In the genomic region with DNA sequence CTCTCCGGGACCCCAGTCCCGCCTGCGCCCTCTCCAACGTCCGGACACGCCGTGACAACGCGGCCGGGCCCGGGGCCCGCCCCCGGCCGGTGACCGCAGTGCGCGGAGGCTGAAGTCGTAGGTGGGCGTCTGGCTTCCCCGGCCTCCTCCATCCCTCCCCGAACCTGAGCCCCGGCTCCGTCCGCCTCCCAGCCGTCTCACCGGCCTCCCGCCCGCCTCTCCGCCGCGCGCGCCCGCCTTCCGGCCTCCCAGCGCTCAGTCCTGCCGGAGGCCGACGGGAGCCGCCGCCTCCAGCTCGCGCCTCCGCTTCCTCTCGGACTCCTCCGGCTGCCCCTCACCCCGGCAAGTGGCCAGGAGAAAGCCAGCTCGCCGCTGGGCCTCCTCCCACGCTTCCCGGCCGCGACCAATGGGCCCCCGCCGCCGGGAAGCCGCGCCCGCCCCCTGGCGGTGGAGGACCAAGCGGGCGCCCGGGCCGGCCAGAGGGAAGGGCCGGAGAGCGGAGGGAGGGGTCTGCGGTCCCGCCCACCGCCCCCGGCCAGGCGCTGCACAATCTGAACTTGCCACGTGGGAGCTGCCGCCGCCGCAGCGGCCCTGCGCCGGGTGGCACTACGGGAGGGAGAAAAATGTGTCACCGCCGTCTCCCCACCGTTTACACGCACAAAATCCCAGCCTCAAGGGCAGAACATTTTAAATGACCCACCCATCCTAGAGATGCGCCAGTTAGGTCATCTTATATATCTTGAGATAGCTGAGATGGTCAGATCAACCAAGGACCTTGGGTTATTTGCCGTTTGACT, we compare ENCODE assay signal across 8 cellular contexts. TPM values are rescaled to one million over a fixed set of nuclear protein-coding genes. Genes with fewer than 3 reads are reported as not detected.
DNase-seq lines count a peak whose midpoint lies in the region; ATAC-seq and TF ChIP-seq lines count a peak whose summit lies in the region.

A gene with protein sequence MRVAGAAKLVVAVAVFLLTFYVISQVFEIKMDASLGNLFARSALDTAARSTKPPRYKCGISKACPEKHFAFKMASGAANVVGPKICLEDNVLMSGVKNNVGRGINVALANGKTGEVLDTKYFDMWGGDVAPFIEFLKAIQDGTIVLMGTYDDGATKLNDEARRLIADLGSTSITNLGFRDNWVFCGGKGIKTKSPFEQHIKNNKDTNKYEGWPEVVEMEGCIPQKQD (minus strand): TSS at position 348 of the 797 bp plus-strand sequence. CDS start 13,339 bp downstream, outside the sequence.

- TF ChIP-seq POLR2A in esophagus muscularis mucosa (IDR thresholded peaks at IDR 0.05; ENCODE audit: low read depth) = peak; percentile 26

- peak within 1 kb of the TSS; percentile 80 for H3K4me3 ChIP-seq in PC-3 (ENCODE audit: low read length)
- peak within 1 kb of the TSS; percentile 79 to 99 (median 96) for H3K4me3 ChIP-seq in esophagus muscularis mucosa

- no peaks in the 10 kb centered on the region for H3K27me3 Mint-ChIP-seq in IgD-negative memory B cell
- H3K27me3 Mint-ChIP-seq in activated T-cell treated with anti-CD3 and anti-CD28 coated beads, Interleukin-2, amount 50 U/mL, for 4 hours (ENCODE audit: low read depth) = no peaks in the 10 kb centered on the region

- peaks cover 14% of the 10 kb centered on the region for H3K4me1 ChIP-seq in PC-3 (ENCODE audit: insufficient read depth, low read length)
- peaks cover 5 to 24% (median 9%) of the 10 kb centered on the region in 4 donors for H3K4me1 ChIP-seq in esophagus muscularis mucosa

- H3K27ac Mint-ChIP-seq in IgD-negative memory B cell = peak within 1 kb of the TSS; percentile 93 to 98 (median 96)

- ATAC-seq in GM21529 (IDR thresholded peaks at IDR 0.05; ENCODE audit: unreplicated experiment) (peak; percentile 73), PC-3 (peak; percentile 93)
- ATAC-seq in activated T-cell treated with anti-CD3 and anti-CD28 coated beads, Interleukin-2, amount 50 U/mL, for 4 hours = peak; percentile 89 to 91

- H2AFZ ChIP-seq in PC-3 (ENCODE audit: low read length) = peak within 1 kb of the TSS; percentile 96

- CTCF ChIA-PET in PC-3 (lab: Charles Lee) = interaction anchor here (0.6 to 1.4 kb wide), 5 partner anchors 10 to 1407 kb away, joined by 3 to 5 read pairs (median 4); no protein-coding TSS in a partner anchor

- H3K4me3 Mint-ChIP-seq in IgD-negative memory B cell = peak within 1 kb of the TSS; percentile 96 to 98 (median 96)
- peak within 1 kb of the TSS; percentile 90 for H3K4me3 Mint-ChIP-seq in activated T-cell treated with anti-CD3 and anti-CD28 coated beads, Interleukin-2, amount 50 U/mL, for 4 hours

- H3K27me3 ChIP-seq in PC-3 (ENCODE audit: low read length) (no peaks in the 10 kb centered on the region), esophagus muscularis mucosa (no peaks in the 10 kb centered on the region)

- H3K9me2 ChIP-seq in PC-3 (replicated peaks; ENCODE audit: low read length) = no peaks in the 10 kb centered on the region

- peaks cover 7% of the 10 kb centered on the region; the same call in 1 of the 2 replicates for H3K36me3 ChIP-seq in PC-3 (ENCODE audit: low read depth, low read length)
- H3K36me3 ChIP-seq in esophagus muscularis mucosa = no peaks in the 10 kb centered on the region

- no TSS peak for BruUV-seq in PC-3 (replicated peaks; lab: Mats Ljungman, UMichigan)

- POLR2A ChIA-PET in PC-3 (lab: Charles Lee; ENCODE audit: unreplicated experiment) = interaction anchor here (0.6 to 1.0 kb wide), 9 partner anchors 13 to 1434 kb away, joined by 3 to 8 read pairs (median 3); no protein-coding TSS in a partner anchor

- H3K36me3 Mint-ChIP-seq in IgD-negative memory B cell = peaks cover 10% of the 10 kb centered on the region
- H3K36me3 Mint-ChIP-seq in activated T-cell treated with anti-CD3 and anti-CD28 coated beads, Interleukin-2, amount 50 U/mL, for 4 hours (ENCODE audit: insufficient read depth) = peaks cover 10% of the 10 kb centered on the region

- DNase-seq in DMS53 (lab: John Stamatoyannopoulos, UW) (peak; percentile 98), PC-3 (peak; percentile 93), esophagus muscularis mucosa (ENCODE audit: extremely low spot score) (peak; percentile 94), myocyte (ENCODE audit: low read depth) (peak; percentile 98)
- peak; percentile 79 for DNase-seq in activated T-cell treated with anti-CD3 and anti-CD28 coated beads, Interleukin-2, amount 50 U/mL, for 4 hours
- DNase-seq in stimulated activated CD8-positive, alpha-beta memory T cell treated with anti-CD3 and anti-CD28 coated beads, Interleukin-7, amount 100 ng/mL, for 48 hours (ENCODE audit: extremely low read depth in 1 of 2, low read depth in 1 of 2) = peak; percentile 79

- H3K9me3 Mint-ChIP-seq in IgD-negative memory B cell = no peaks in the 10 kb centered on the region
- H3K9me3 Mint-ChIP-seq in activated T-cell treated with anti-CD3 and anti-CD28 coated beads, Interleukin-2, amount 50 U/mL, for 4 hours = peaks cover 4% of the 10 kb centered on the region

- intact Hi-C loops in PC-3 (cut with micrococcal nuclease) (loop anchor here (1.0 to 5.0 kb wide), 3 partner anchors 86 to 151 kb away; no protein-coding TSS in a partner anchor), esophagus muscularis mucosa (cut with DNase I) (loop anchor here (1.0 kb wide), 1 partner anchor 11 kb away; no protein-coding TSS in a partner anchor)

- peak within 1 kb of the TSS; percentile 94 for H3K4me2 ChIP-seq in PC-3 (ENCODE audit: low read length)

- H3K79me2 ChIP-seq in PC-3 (ENCODE audit: low read length) = peaks cover 47% of the 10 kb centered on the region

- no peaks in the 10 kb centered on the region for H3F3A ChIP-seq in PC-3 (ENCODE audit: low read length, unreplicated experiment)

- 0 out of 2 replicates have a peak, but pooled peaks cover 12% of the 10 kb centered on the region for H4K20me1 ChIP-seq in PC-3 (ENCODE audit: low read length)

- no peaks in the 10 kb centered on the region for H3K9me3 ChIP-seq in PC-3 (ENCODE audit: low read length)
- no peaks in the 10 kb centered on the region for H3K9me3 ChIP-seq in esophagus muscularis mucosa

- TF ChIP-seq EP300 in esophagus muscularis mucosa (IDR thresholded peaks at IDR 0.05) = no peak

- peaks cover 31 to 35% (median 34%) of the 10 kb centered on the region in 3 donors for H3K4me1 Mint-ChIP-seq in IgD-negative memory B cell
- H3K4me1 Mint-ChIP-seq in activated T-cell treated with anti-CD3 and anti-CD28 coated beads, Interleukin-2, amount 50 U/mL, for 4 hours (ENCODE audit: low read depth) = peaks cover 30% of the 10 kb centered on the region

- peak within 1 kb of the TSS; percentile 90 for H3K9ac ChIP-seq in PC-3 (ENCODE audit: low read length)

- peak; percentile 71 for TF ChIP-seq CTCF in PC-3 (conservative IDR thresholded peaks at IDR 0.05; ENCODE audit: low read depth, low read length)
- peak; percentile 95 to 98 (median 96) for TF ChIP-seq CTCF in esophagus muscularis mucosa (IDR thresholded peaks at IDR 0.05)

- H3K27ac ChIP-seq in PC-3 (ENCODE audit: low read length) = peak within 1 kb of the TSS; percentile 60
- H3K27ac ChIP-seq in esophagus muscularis mucosa (replicated peaks in 1 of 4) = peak within 1 kb of the TSS; percentile 84 to 90 (median 87)

- WGBS in esophagus muscularis mucosa = 1% methylated on average over 11 of the region's 85 CpGs

RNA-seq across cellular contexts. Expression of the gene that starts here (rescaled TPM):
- polyA plus RNA-seq in IgD-negative memory B cell = 50.4 TPM
- 37.7 and 37.9 TPM in 2 replicates for total RNA-seq in PC-3 (2014; rRNA removed)
- total RNA-seq in activated T-cell treated with anti-CD3 and anti-CD28 coated beads, Interleukin-2, amount 50 U/mL, for 4 hours = 10 to 100 TPM; 32.9 to 33.5 (median 33.1) TPM
- total RNA-seq in esophagus muscularis mucosa = 10 to 100 TPM; 26.6 to 41.9 (median 30.7) TPM
- total RNA-seq in myocyte = 111 and 166 TPM in 2 replicates
- 66.3 TPM for polyA plus RNA-seq in myocyte (2012)

Comparison
In these comparisons a context has a peak if more than half of its experiments do, and no peak if none do; other contexts are left out.
1. Peak in every context shown above with its lines: DNase-seq, ATAC-seq, H3K4me3 ChIP-seq and H3K27ac ChIP-seq.